Comparison of ENCODE assay signal across 1 cellular context in the genomic region with DNA sequence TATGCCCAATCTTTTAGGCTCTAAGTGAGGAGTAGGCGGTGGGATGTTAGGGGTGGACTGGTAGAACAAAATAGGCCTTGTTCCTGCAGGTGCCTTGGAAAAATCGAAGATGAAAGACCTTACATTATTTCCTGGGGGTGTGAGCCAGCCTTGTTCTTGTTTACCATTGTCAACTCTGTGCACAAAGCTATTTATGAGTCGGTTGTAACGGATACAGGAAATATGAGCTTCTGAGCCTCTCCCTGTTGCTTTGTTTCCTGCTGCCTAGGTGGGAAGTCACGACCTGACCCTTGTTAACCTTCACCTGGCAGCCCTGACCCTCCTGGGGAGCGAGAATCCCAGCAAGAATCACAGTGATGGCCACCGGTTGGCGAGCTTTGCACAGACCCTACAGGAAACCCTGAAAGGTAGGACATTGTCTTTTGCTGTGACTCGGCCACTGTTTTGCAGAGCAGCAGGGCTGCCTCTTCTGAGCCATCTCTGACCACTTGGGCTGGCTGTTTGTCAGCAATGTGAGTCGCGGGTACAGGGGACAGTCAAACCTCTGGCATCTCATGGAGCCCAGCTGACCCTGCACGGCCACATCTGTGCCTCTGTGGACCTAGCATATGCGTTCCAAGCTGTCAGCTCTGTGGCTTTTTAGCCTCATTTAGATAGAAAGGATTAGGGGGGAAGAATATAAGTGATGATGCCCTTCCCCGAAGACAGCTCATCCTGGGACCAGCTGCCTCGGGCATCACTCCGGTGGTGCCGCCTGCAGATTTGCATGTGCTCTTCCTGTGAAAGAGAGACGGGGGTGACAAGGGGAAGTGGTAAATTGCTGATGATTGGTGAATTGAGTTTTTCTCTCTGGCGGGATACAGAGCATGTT.
TF ChIP-seq lines count a peak whose summit lies in the region.

No MANE protein-coding gene starts in this region.

TF ChIP-seq in A549, 52 proteins besides CTCF, POLR2A, EP300 and RAD21 (continued from another document):
- no peak for TF ChIP-seq ZC3H11A (IDR thresholded peaks at IDR 0.05)
- TF ChIP-seq KDM1A (IDR thresholded peaks at IDR 0.05; ENCODE audit: low read depth): no peak
- TF ChIP-seq PHF8 (IDR thresholded peaks at IDR 0.05; ENCODE audit: borderline replicate concordance, low read depth): no peak
- peak; percentile 57; the same call in 1 of the 2 replicates for TF ChIP-seq GATA3 (IDR thresholded peaks at IDR 0.05; ENCODE audit: borderline replicate concordance)
